In the genomic region with DNA sequence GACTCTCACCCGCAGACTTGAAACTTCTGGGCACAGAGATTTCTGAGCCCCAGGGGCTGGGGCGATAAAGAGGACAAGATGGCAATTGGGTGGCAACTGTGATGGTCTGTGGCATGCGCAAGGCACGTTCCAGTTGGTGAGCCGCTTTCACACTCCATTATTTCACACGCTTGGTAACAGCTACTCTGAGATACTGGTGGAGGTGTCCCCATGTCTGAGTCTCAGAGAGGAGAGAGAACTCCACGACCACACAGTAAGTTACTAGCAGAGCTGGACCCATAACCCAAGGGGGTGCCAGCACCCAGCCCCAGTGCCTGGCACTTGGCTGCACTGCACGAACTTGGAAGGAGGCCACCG, we compare ENCODE assay signal across 11 cellular contexts. TPM values are rescaled to one million over a fixed set of nuclear protein-coding genes. Genes with fewer than 3 reads are reported as not detected.
DNase-seq lines count a peak whose midpoint lies in the region; ATAC-seq and TF ChIP-seq lines count a peak whose summit lies in the region.
"Had no signal": no experiment of that assay in that cellular context is flagged by ENCODE, and none has a peak within 500 bp of the region (broad histone marks: within the 10 kb centered on the region; RNA-seq: fewer than 3 reads in every experiment).

No MANE protein-coding gene starts in this region.

- H3K9me3 ChIP-seq in HEK293 (ENCODE audit: control insufficient read depth, insufficient read depth, low read depth, low read length) (no peaks in the 10 kb centered on the region), T-helper 17 cell (ENCODE audit: control insufficient read depth, low read length, poor library complexity, severe bottlenecking) (no peaks in the 10 kb centered on the region), left ventricle myocardium inferior (replicated peaks) (no peaks in the 10 kb centered on the region), psoas muscle (no peaks in the 10 kb centered on the region)
- H3K9me3 ChIP-seq: suprapubic skin had no signal

- H3K4me3 ChIP-seq in HEK293 (ENCODE audit: low read depth, low read length) = no peak overlapping the region; the same call in 1 of the 2 replicates
- peak overlapping the region; percentile 54 for H3K4me3 ChIP-seq in left ventricle myocardium inferior
- H3K4me3 ChIP-seq in psoas muscle = peak overlapping the region; percentile 41

- intact Hi-C loops in left ventricle myocardium inferior (cut with micrococcal nuclease) = no loop called here
- intact Hi-C loops in psoas muscle (cut with DNase I) = no loop called here

- CTCF ChIA-PET in HEK293 (lab: Yijun Ruan, JAX) = interaction anchor here (0.6 to 0.9 kb wide), 2 partner anchors 123 to 409 kb away, joined by 3 to 4 read pairs; no protein-coding TSS in a partner anchor

- ATAC-seq in T-helper 17 cell = peak; percentile 29
- peak; percentile 10 to 31 (median 20) for ATAC-seq in psoas muscle
- ATAC-seq in HG03280 (IDR thresholded peaks at IDR 0.05; ENCODE audit: unreplicated experiment) = no peak

- TF ChIP-seq CTCF in HEK293 (tag by site-specific recombination; IDR thresholded peaks at IDR 0.05) = no peak
- no peak for TF ChIP-seq CTCF in left ventricle myocardium inferior (IDR thresholded peaks at IDR 0.05; ENCODE audit: borderline replicate concordance)
- TF ChIP-seq CTCF in psoas muscle (IDR thresholded peaks at IDR 0.05) = no peak

- H3K4me1 ChIP-seq in HEK293 (ENCODE audit: control insufficient read depth, insufficient read depth, low read length) = no peaks in the 10 kb centered on the region
- peaks cover 52% of the 10 kb centered on the region for H3K4me1 ChIP-seq in left ventricle myocardium inferior
- peaks cover 9% of the 10 kb centered on the region for H3K4me1 ChIP-seq in psoas muscle

- 21 to 29% (median 23%) methylated on average over 9 of the region's 9 CpGs for WGBS in psoas muscle, 3 donors

- H3K4me1 Mint-ChIP-seq in T-helper 17 cell = peaks cover 14% of the 10 kb centered on the region

- no peak overlapping the region for H3K27ac Mint-ChIP-seq in T-helper 17 cell

- H3K27me3 Mint-ChIP-seq in T-helper 17 cell = peaks cover 86% of the 10 kb centered on the region

- DNase-seq in T-helper 17 cell = no peak
- DNase-seq in left ventricle myocardium inferior = no peak
- peak in 1 of 2 donors; percentile 32 for DNase-seq in psoas muscle
- no peak for DNase-seq in nucleus accumbens (lab: John Stamatoyannopoulos, UW)
- DNase-seq in putamen (ENCODE audit: low spot score) = no peak
- DNase-seq in AG08395 (ENCODE audit: low spot score) = no peak
- DNase-seq: activated gamma-delta T cell had no signal

- H3K36me3 Mint-ChIP-seq in T-helper 17 cell (ENCODE audit: low read depth) = peaks cover 18% of the 10 kb centered on the region

- H3K27ac ChIP-seq in HEK293 (ENCODE audit: extremely low read depth, low read depth, low read length) (no peak overlapping the region), left ventricle myocardium inferior (replicated peaks) (peak overlapping the region; percentile 71), psoas muscle (no peak overlapping the region)
- H3K27ac ChIP-seq: suprapubic skin had no signal

- POLR2A ChIA-PET in HEK293 (lab: Yijun Ruan, JAX) = interaction anchor here (0.8 to 1.3 kb wide), 3 partner anchors 38 to 109 kb away, joined by 3 to 5 read pairs (median 3); a partner anchor contains a TSS

- H3K27me3 ChIP-seq in left ventricle myocardium inferior (ENCODE audit: low read depth) = peaks cover 61% of the 10 kb centered on the region
- H3K27me3 ChIP-seq in psoas muscle (ENCODE audit: insufficient read depth in 3 of 3, low read length in 2 of 3) = peaks cover 0 to 74% (median 12%) of the 10 kb centered on the region in 3 donors

- H3K4me3 Mint-ChIP-seq in T-helper 17 cell = no peak overlapping the region

- H3K36me3 ChIP-seq in HEK293 (ENCODE audit: control insufficient read depth in 2 of 2, insufficient read depth in 1 of 2, low read length in 2 of 2) = no peaks in the 10 kb centered on the region
- no peaks in the 10 kb centered on the region for H3K36me3 ChIP-seq in left ventricle myocardium inferior
- no peaks in the 10 kb centered on the region for H3K36me3 ChIP-seq in psoas muscle (ENCODE audit: insufficient read depth in 1 of 2, low read depth in 1 of 2)
- H3K36me3 ChIP-seq: suprapubic skin had no signal

TF ChIP-seq in HEK293, 187 proteins besides CTCF, POLR2A, EP300 and RAD21:
- TF ChIP-seq, protein P1, sequence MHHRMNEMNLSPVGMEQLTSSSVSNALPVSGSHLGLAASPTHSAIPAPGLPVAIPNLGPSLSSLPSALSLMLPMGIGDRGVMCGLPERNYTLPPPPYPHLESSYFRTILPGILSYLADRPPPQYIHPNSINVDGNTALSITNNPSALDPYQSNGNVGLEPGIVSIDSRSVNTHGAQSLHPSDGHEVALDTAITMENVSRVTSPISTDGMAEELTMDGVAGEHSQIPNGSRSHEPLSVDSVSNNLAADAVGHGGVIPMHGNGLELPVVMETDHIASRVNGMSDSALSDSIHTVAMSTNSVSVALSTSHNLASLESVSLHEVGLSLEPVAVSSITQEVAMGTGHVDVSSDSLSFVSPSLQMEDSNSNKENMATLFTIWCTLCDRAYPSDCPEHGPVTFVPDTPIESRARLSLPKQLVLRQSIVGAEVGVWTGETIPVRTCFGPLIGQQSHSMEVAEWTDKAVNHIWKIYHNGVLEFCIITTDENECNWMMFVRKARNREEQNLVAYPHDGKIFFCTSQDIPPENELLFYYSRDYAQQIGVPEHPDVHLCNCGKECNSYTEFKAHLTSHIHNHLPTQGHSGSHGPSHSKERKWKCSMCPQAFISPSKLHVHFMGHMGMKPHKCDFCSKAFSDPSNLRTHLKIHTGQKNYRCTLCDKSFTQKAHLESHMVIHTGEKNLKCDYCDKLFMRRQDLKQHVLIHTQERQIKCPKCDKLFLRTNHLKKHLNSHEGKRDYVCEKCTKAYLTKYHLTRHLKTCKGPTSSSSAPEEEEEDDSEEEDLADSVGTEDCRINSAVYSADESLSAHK (tag by site-specific recombination; IDR thresholded peaks at IDR 0.05) = peak; percentile 36; the same call in 1 of the 2 replicates
- TF ChIP-seq ZNF324 (tag by site-specific recombination; IDR thresholded peaks at IDR 0.05) = no peak

RNA-seq across cellular contexts. Expression of a gene that starts 6.0 kb away (rescaled TPM):
- total RNA-seq in T-helper 17 cell = not detected
- 45.7 TPM for total RNA-seq in left ventricle myocardium inferior
- not detected for total RNA-seq in psoas muscle
- polyA plus RNA-seq in psoas muscle = under 1 TPM in 1 of 3 donors, not detected in 2; 0.01 TPM
- total RNA-seq: kidney epithelial cell had no signal

RNA-seq across cellular contexts. Expression of a gene that starts 6.9 kb away (rescaled TPM):
- total RNA-seq in T-helper 17 cell (not detected), left ventricle myocardium inferior (6.0 TPM), psoas muscle (1 to 10 TPM in 2 of 4 donors, under 1 TPM in 2; 0.80 to 1.9 (median 1.2) TPM)
- polyA plus RNA-seq in psoas muscle = 1 to 10 TPM in 1 of 3 donors, under 1 TPM in 2; 0.53 to 1.1 (median 0.75) TPM

RNA-seq across cellular contexts. Expression of a gene that starts 45.1 kb away (rescaled TPM):
- total RNA-seq in T-helper 17 cell (100 to 1,000 TPM; 526 to 546 TPM), left ventricle myocardium inferior (228 TPM), psoas muscle (100 to 1,000 TPM; 127 to 173 (median 150) TPM)
- polyA plus RNA-seq in psoas muscle = 10 to 100 TPM; 41.4 to 87.7 (median 49.5) TPM

Comparison
In these comparisons a context has a peak if more than half of its experiments do, and no peak if none do; other contexts are left out.
1. RNA of a gene that starts 6.0 kb away (total RNA-seq): 45.7 TPM in left ventricle myocardium inferior (single experiment); not detected in T-helper 17 cell and not detected in psoas muscle; every median in the first group is over 10 times any median in the second.